Comparison of ENCODE assay signal across 1 cellular context in the genomic region with DNA sequence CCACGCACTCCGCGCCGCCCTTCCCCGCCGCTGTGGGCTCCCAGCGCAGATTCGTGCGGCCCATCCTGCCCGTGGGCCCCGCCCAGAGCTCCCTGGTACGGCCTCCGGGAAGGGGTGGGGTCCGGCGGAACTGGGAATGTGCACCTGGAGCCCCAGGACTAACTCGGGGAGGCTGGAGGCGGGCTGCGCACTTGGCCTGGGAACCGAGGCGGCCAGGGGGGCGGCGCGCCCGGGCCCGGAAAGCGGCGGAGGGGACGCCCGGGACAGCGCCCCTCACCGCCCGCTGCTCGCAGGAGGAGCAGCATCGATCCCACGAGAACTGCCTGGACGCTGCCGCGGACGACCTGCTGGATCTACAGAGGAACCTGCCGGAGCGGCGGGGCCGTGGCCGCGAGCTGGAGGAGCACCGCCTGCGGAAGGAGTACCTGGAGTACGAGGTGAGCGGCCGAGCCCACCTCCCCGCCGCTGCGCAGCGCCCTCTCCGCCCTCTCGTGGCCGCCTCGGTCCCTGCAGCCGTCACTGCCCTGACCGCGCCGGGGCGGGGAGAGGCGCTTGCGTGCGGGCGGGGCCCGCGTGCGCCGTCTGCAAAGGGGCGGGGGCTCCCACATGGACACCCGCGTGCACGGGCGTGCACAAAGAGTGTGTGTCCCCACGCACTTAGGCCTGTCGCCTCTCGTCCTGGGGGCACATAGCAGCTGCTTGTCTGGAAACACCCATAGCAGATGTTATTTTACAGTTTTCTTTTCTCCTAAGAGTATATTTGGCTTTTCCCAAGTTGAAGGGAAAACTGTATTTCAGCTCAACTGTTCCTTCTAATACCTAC.
TF ChIP-seq lines count a peak whose summit lies in the region.

No MANE protein-coding gene starts in this region.

TF ChIP-seq in Ishikawa, 13 proteins besides CTCF, POLR2A, EP300 and RAD21 (continued from another document):
- TF ChIP-seq, protein P1, sequence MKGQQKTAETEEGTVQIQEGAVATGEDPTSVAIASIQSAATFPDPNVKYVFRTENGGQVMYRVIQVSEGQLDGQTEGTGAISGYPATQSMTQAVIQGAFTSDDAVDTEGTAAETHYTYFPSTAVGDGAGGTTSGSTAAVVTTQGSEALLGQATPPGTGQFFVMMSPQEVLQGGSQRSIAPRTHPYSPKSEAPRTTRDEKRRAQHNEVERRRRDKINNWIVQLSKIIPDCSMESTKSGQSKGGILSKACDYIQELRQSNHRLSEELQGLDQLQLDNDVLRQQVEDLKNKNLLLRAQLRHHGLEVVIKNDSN (IDR thresholded peaks at IDR 0.05) = no peak
- TF ChIP-seq EGR1 (IDR thresholded peaks at IDR 0.05) (no peak), YY1 (IDR thresholded peaks at IDR 0.05; ENCODE audit: low read depth) (0 out of 2 replicates have a peak, but pooled peaks have one; percentile 8), NFIC (IDR thresholded peaks at IDR 0.05) (peak; percentile 6; the same call in 1 of the 2 replicates), TCF12 (IDR thresholded peaks at IDR 0.05; ENCODE audit: low read depth) (peak; percentile 67; the same call in 1 of the 2 replicates), TEAD4 (IDR thresholded peaks at IDR 0.05) (no peak), ZBTB7A (IDR thresholded peaks at IDR 0.05; ENCODE audit: low read depth) (no peak; the same call in 1 of the 2 replicates), CREB1 (IDR thresholded peaks at IDR 0.05; ENCODE audit: low read depth) (no peak), CEBPB (IDR thresholded peaks at IDR 0.05) (no peak), TAF1 (IDR thresholded peaks at IDR 0.05; ENCODE audit: low read depth) (peak; percentile 65; the same call in 1 of the 2 replicates)
- TF ChIP-seq, protein P2, sequence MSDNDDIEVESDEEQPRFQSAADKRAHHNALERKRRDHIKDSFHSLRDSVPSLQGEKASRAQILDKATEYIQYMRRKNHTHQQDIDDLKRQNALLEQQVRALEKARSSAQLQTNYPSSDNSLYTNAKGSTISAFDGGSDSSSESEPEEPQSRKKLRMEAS (IDR thresholded peaks at IDR 0.05) = peak; percentile 89
